Comparison of ENCODE assay signal across 18 cellular contexts in the genomic region with DNA sequence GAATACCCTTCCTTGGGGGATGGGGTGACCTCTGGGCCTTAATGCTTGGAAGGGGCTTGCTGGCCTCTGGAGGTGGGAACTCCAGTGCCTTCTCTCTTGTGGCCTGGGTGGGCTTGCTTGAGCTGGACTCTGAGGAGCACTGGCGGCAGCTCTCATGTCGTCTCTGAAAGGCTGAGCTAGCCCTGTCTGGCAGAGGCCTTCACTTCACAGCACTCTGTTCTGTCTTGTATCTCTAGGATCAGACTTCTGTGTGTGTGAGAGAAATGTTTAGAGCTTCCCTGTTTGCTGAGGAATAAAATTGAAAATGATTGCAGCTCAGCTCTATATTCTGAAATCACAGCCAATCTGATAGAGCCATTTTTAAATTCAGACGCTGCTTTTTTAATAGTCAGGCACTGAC.
"Had no signal": no experiment of that assay in that cellular context is flagged by ENCODE, and none has a peak within 500 bp of the region (broad histone marks: within the 10 kb centered on the region; RNA-seq: fewer than 3 reads in every experiment).

No MANE protein-coding gene starts in this region.

- H3K9me3 Mint-ChIP-seq: activated naive CD4-positive, alpha-beta T cell treated with anti-CD3 and anti-CD28 coated beads for 36 hours; activated naive CD8-positive, alpha-beta T cell treated with anti-CD3 and anti-CD28 coated beads, Interleukin-2, amount 50 U/mL, for 24 hours; activated T-helper 2 cell treated with anti-CD3 and anti-CD28 coated beads, Interferon-gamma antibody, Interleukin-2, Interleukin-4, amounts not matched to agents 10 μg/mL and 5 μg/mL and 100 μg/mL, durations not matched to agents 14 hours and 24 hours and 36 hours; T-cell had no signal

- H3K9me3 ChIP-seq: ascending aorta, esophagus squamous epithelium, thoracic aorta had no signal

- H3K36me3 ChIP-seq: ascending aorta, esophagus squamous epithelium, thoracic aorta had no signal

- FAIRE-seq: urothelium cell line had no signal

- H3K4me3 ChIP-seq: ascending aorta, coronary artery, esophagus squamous epithelium, thoracic aorta had no signal

- H3K27ac Mint-ChIP-seq: activated naive CD4-positive, alpha-beta T cell treated with anti-CD3 and anti-CD28 coated beads for 36 hours; activated naive CD8-positive, alpha-beta T cell treated with anti-CD3 and anti-CD28 coated beads, Interleukin-2, amount 50 U/mL, for 24 hours; activated T-helper 2 cell treated with anti-CD3 and anti-CD28 coated beads, Interferon-gamma antibody, Interleukin-2, Interleukin-4, amounts not matched to agents 10 μg/mL and 5 μg/mL and 100 μg/mL, durations not matched to agents 14 hours and 24 hours and 36 hours; T-cell had no signal

- H3K36me3 Mint-ChIP-seq: T-cell had no signal

- H3K27me3 ChIP-seq: ascending aorta, esophagus squamous epithelium had no signal

- H3K27ac ChIP-seq: ascending aorta, coronary artery, esophagus squamous epithelium, thoracic aorta had no signal

- DNase-seq: activated CD4-positive, alpha-beta T cell treated with anti-CD3 and anti-CD28 coated beads for 1 hour; activated CD4-positive, alpha-beta T cell treated with anti-CD3 and anti-CD28 coated beads, Interleukin-2, amount 50 U/mL, for 4 hours; activated naive CD4-positive, alpha-beta T cell treated with anti-CD3 and anti-CD28 coated beads for 36 hours; activated naive CD8-positive, alpha-beta T cell treated with anti-CD3 and anti-CD28 coated beads, Interleukin-2, amount 50 U/mL, for 24 hours; activated T-cell treated with anti-CD3 and anti-CD28 coated beads, Interleukin-2, amount 50 U/mL, for 1 hour; effector CD4-positive, alpha-beta T cell; esophagus squamous epithelium; kidney glomerular epithelial cell; left ventricle myocardium superior; stimulated activated CD4-positive, alpha-beta T cell treated with anti-CD3 and anti-CD28 coated beads, Interleukin-12 subunit alpha, Interleukin-12 subunit beta, amount 100 ng/mL, for 4 hours; stimulated activated CD4-positive, alpha-beta T cell treated with anti-CD3 and anti-CD28 coated beads, Interleukin-2, amount 100 ng/mL, for 24 hours; T-cell; T-helper 9 cell had no signal

- H3K4me1 ChIP-seq: ascending aorta, esophagus squamous epithelium had no signal

- H3K4me3 Mint-ChIP-seq: activated naive CD4-positive, alpha-beta T cell treated with anti-CD3 and anti-CD28 coated beads for 36 hours; activated naive CD8-positive, alpha-beta T cell treated with anti-CD3 and anti-CD28 coated beads, Interleukin-2, amount 50 U/mL, for 24 hours; T-cell had no signal

- H3K4me1 Mint-ChIP-seq: T-cell had no signal
